15 cellular contexts compared by ENCODE assay signal in genomic region chr18:5519448-5520362, GRCh38. TPM values are rescaled to one million over a fixed set of nuclear protein-coding genes. Genes with fewer than 3 reads are reported as not detected.
DNase-seq lines count a peak whose midpoint lies in the region; ATAC-seq and TF ChIP-seq lines count a peak whose summit lies in the region.
"Had no signal": no experiment of that assay in that cellular context is flagged by ENCODE, and none has a peak within 500 bp of the region (broad histone marks: within the 10 kb centered on the region; RNA-seq: fewer than 3 reads in every experiment).

No MANE protein-coding gene starts in this region.

- intact Hi-C loops in left ventricle myocardium inferior (cut with micrococcal nuclease): no loop called here

- peak; percentile 52 for ATAC-seq in WTC11
- ATAC-seq in HG02938 (IDR thresholded peaks at IDR 0.05; ENCODE audit: unreplicated experiment): no peak
- ATAC-seq: activated T-cell treated with anti-CD3 and anti-CD28 coated beads, Interleukin-2, amount 50 U/mL, for 72 hours; naive thymus-derived CD4-positive, alpha-beta T cell had no signal

- no peak overlapping the region for H3K9ac ChIP-seq in subcutaneous abdominal adipose tissue (ENCODE audit: low read length in 5 of 5)

- H3K27me3 ChIP-seq in left ventricle myocardium inferior (ENCODE audit: low read depth) (peaks cover 3% of the 10 kb centered on the region), subcutaneous abdominal adipose tissue (ENCODE audit: control insufficient read depth in 5 of 5, insufficient read depth in 4 of 5, low read length in 5 of 5) (no peaks in the 10 kb centered on the region)

- H3K9me3 Mint-ChIP-seq in WTC11 (no peaks in the 10 kb centered on the region), nephron progenitor cell (no peaks in the 10 kb centered on the region)
- H3K9me3 Mint-ChIP-seq: activated CD4-positive, alpha-beta memory T cell treated with anti-CD3 and anti-CD28 coated beads for 36 hours; activated T-cell treated with anti-CD3 and anti-CD28 coated beads, Interleukin-2, amount 50 U/mL, for 72 hours; naive thymus-derived CD4-positive, alpha-beta T cell had no signal

- H3K4me3 ChIP-seq in left ventricle myocardium inferior (peak overlapping the region; percentile 35), subcutaneous abdominal adipose tissue (ENCODE audit: low read depth in 1 of 5, low read length in 5 of 5) (peak overlapping the region in 3 of 5 donors; percentile 4 to 54 (median 20))
- H3K4me3 ChIP-seq: thoracic aorta had no signal

- H3K9me3 ChIP-seq in left ventricle myocardium inferior (replicated peaks) (no peaks in the 10 kb centered on the region), subcutaneous abdominal adipose tissue (ENCODE audit: control insufficient read depth in 5 of 5, low read length in 5 of 5) (peaks cover 0 to 2% (median 0%) of the 10 kb centered on the region in 5 donors)
- H3K9me3 ChIP-seq: thoracic aorta had no signal

- POLR2A ChIA-PET in WTC11 (lab: Charles Lee): interaction anchor here (0.9 kb wide), 1 partner anchor 28 kb away, joined by 3 read pairs; no protein-coding TSS in a partner anchor

- CTCF ChIA-PET in WTC11 (lab: Charles Lee): interaction anchor here (0.9 to 1.6 kb wide), 3 partner anchors 14 to 349 kb away, joined by 3 to 6 read pairs (median 3); no protein-coding TSS in a partner anchor

- H3K4me3 Mint-ChIP-seq in WTC11: no peak overlapping the region
- no peak overlapping the region for H3K4me3 Mint-ChIP-seq in nephron progenitor cell
- H3K4me3 Mint-ChIP-seq: activated CD4-positive, alpha-beta memory T cell treated with anti-CD3 and anti-CD28 coated beads for 36 hours; activated T-cell treated with anti-CD3 and anti-CD28 coated beads, Interleukin-2, amount 50 U/mL, for 72 hours; naive thymus-derived CD4-positive, alpha-beta T cell had no signal

- peaks cover 13% of the 10 kb centered on the region; the same call in 1 of the 2 replicates for H3K4me1 Mint-ChIP-seq in WTC11
- H3K4me1 Mint-ChIP-seq in nephron progenitor cell: peaks cover 35% of the 10 kb centered on the region

- H3K4me1 ChIP-seq in left ventricle myocardium inferior: peaks cover 11% of the 10 kb centered on the region
- peaks cover 0 to 52% (median 43%) of the 10 kb centered on the region in 5 donors for H3K4me1 ChIP-seq in subcutaneous abdominal adipose tissue (ENCODE audit: control insufficient read depth in 5 of 5, insufficient read depth in 5 of 5, low read length in 5 of 5)

- DNase-seq in WTC11 (ENCODE audit: low spot score): no peak
- DNase-seq in dermis blood vessel endothelial cell: peak; percentile 39
- no peak for DNase-seq in left ventricle myocardium inferior
- DNase-seq in NCI-H1694 treated with DMSO at 0.1 percent for 48 hours (lab: John Stamatoyannopoulos, UW): no peak
- DNase-seq in SK-N-DZ (ENCODE audit: low spot score): no peak
- DNase-seq in nephron progenitor cell: no peak
- DNase-seq: activated CD4-positive, alpha-beta memory T cell treated with anti-CD3 and anti-CD28 coated beads for 36 hours; activated T-cell treated with anti-CD3 and anti-CD28 coated beads, Interleukin-2, amount 50 U/mL, for 72 hours; DMS79; naive thymus-derived CD4-positive, alpha-beta T cell; NCI-H774 had no signal

- TF ChIP-seq CTCF in WTC11 (IDR thresholded peaks at IDR 0.05) (no peak), left ventricle myocardium inferior (IDR thresholded peaks at IDR 0.05; ENCODE audit: borderline replicate concordance) (no peak), nephron progenitor cell (IDR thresholded peaks at IDR 0.05) (no peak)

- no peaks in the 10 kb centered on the region for H3K27me3 Mint-ChIP-seq in WTC11 (ENCODE audit: low read depth)
- peaks cover 4% of the 10 kb centered on the region for H3K27me3 Mint-ChIP-seq in nephron progenitor cell (ENCODE audit: low read depth, poor library complexity)

- H3K27ac ChIP-seq in left ventricle myocardium inferior (replicated peaks) (peak overlapping the region; percentile 60), subcutaneous abdominal adipose tissue (ENCODE audit: low read depth, low read length) (peak overlapping the region; percentile 2)
- H3K27ac ChIP-seq: C4-2B, thoracic aorta had no signal

- H3K36me3 ChIP-seq in left ventricle myocardium inferior: no peaks in the 10 kb centered on the region
- no peaks in the 10 kb centered on the region for H3K36me3 ChIP-seq in subcutaneous abdominal adipose tissue (ENCODE audit: control insufficient read depth in 5 of 5, insufficient read depth in 5 of 5, low read length in 5 of 5)
- H3K36me3 ChIP-seq: thoracic aorta had no signal

- H3K27ac Mint-ChIP-seq in WTC11 (no peak overlapping the region), nephron progenitor cell (no peak overlapping the region)
- H3K27ac Mint-ChIP-seq: activated CD4-positive, alpha-beta memory T cell treated with anti-CD3 and anti-CD28 coated beads for 36 hours; activated T-cell treated with anti-CD3 and anti-CD28 coated beads, Interleukin-2, amount 50 U/mL, for 72 hours; naive thymus-derived CD4-positive, alpha-beta T cell had no signal

- no peaks in the 10 kb centered on the region for H3K36me3 Mint-ChIP-seq in WTC11
- no peaks in the 10 kb centered on the region for H3K36me3 Mint-ChIP-seq in nephron progenitor cell (ENCODE audit: low read depth)
- H3K36me3 Mint-ChIP-seq: activated CD4-positive, alpha-beta memory T cell treated with anti-CD3 and anti-CD28 coated beads for 36 hours; naive thymus-derived CD4-positive, alpha-beta T cell had no signal

TF ChIP-seq in WTC11, 78 proteins besides CTCF, POLR2A, EP300 and RAD21 (continues in another document):
- TF ChIP-seq ZNF232 (CRISPR knock-in tag; IDR thresholded peaks at IDR 0.05) (no peak), RORB (CRISPR knock-in tag; IDR thresholded peaks at IDR 0.05) (no peak), HMGA2 (CRISPR knock-in tag; IDR thresholded peaks at IDR 0.05) (no peak), GRHL2 (CRISPR knock-in tag; IDR thresholded peaks at IDR 0.05; ENCODE audit: insufficient replicate concordance, severe bottlenecking) (no peak), MXD4 (CRISPR knock-in tag; IDR thresholded peaks at IDR 0.05; ENCODE audit: borderline replicate concordance) (no peak), CREM (CRISPR knock-in tag; IDR thresholded peaks at IDR 0.05) (no peak), GABPB1 (CRISPR knock-in tag; IDR thresholded peaks at IDR 0.05) (no peak), PRRX2 (CRISPR knock-in tag; IDR thresholded peaks at IDR 0.05) (no peak), NFYB (CRISPR knock-in tag; conservative IDR thresholded peaks at IDR 0.05; ENCODE audit: low read depth) (no peak), NR3C1 (CRISPR knock-in tag; conservative IDR thresholded peaks at IDR 0.05; ENCODE audit: low read depth) (no peak), EMX1 (CRISPR knock-in tag; IDR thresholded peaks at IDR 0.05) (no peak)
- TF ChIP-seq, protein P1, sequence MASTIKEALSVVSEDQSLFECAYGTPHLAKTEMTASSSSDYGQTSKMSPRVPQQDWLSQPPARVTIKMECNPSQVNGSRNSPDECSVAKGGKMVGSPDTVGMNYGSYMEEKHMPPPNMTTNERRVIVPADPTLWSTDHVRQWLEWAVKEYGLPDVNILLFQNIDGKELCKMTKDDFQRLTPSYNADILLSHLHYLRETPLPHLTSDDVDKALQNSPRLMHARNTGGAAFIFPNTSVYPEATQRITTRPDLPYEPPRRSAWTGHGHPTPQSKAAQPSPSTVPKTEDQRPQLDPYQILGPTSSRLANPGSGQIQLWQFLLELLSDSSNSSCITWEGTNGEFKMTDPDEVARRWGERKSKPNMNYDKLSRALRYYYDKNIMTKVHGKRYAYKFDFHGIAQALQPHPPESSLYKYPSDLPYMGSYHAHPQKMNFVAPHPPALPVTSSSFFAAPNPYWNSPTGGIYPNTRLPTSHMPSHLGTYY (CRISPR knock-in tag; IDR thresholded peaks at IDR 0.05): no peak
- TF ChIP-seq, protein P2, sequence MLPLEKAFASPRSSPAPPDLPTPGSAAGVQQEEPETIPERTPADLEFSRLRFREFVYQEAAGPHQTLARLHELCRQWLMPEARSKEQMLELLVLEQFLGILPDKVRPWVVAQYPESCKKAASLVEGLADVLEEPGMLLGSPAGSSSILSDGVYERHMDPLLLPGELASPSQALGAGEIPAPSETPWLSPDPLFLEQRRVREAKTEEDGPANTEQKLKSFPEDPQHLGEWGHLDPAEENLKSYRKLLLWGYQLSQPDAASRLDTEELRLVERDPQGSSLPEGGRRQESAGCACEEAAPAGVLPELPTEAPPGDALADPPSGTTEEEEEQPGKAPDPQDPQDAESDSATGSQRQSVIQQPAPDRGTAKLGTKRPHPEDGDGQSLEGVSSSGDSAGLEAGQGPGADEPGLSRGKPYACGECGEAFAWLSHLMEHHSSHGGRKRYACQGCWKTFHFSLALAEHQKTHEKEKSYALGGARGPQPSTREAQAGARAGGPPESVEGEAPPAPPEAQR (CRISPR knock-in tag; IDR thresholded peaks at IDR 0.05): no peak
- TF ChIP-seq, protein P3, sequence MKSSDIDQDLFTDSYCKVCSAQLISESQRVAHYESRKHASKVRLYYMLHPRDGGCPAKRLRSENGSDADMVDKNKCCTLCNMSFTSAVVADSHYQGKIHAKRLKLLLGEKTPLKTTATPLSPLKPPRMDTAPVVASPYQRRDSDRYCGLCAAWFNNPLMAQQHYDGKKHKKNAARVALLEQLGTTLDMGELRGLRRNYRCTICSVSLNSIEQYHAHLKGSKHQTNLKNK (CRISPR knock-in tag; IDR thresholded peaks at IDR 0.05): no peak
- TF ChIP-seq, protein P4, sequence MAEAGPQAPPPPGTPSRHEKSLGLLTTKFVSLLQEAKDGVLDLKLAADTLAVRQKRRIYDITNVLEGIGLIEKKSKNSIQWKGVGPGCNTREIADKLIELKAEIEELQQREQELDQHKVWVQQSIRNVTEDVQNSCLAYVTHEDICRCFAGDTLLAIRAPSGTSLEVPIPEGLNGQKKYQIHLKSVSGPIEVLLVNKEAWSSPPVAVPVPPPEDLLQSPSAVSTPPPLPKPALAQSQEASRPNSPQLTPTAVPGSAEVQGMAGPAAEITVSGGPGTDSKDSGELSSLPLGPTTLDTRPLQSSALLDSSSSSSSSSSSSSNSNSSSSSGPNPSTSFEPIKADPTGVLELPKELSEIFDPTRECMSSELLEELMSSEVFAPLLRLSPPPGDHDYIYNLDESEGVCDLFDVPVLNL (CRISPR knock-in tag; IDR thresholded peaks at IDR 0.05; ENCODE audit: borderline replicate concordance, low read depth): no peak

RNA-seq across cellular contexts. Expression of gene EPB41L3, which starts 24.1 kb away (rescaled TPM):
- 20.1 to 20.6 TPM (median 20.1 TPM) in 3 replicates for total RNA-seq in WTC11 (2021)
- 38.1 and 42.1 TPM in 2 replicates for total RNA-seq in dermis blood vessel endothelial cell
- 6.3 TPM for total RNA-seq in left ventricle myocardium inferior
- polyA plus RNA-seq in SK-N-DZ (2014; cell fraction: cytosol; rRNA removed): 49.0 and 52.9 TPM in 2 replicates
- 65.4 and 69.7 TPM in 2 replicates for polyA plus RNA-seq in SK-N-DZ (2014; cell fraction: nucleus; rRNA removed)
